In genomic region chr2:38736035-38736320, GRCh38 we compare ENCODE assay signal across 21 cellular contexts. TPM values are rescaled to one million over a fixed set of nuclear protein-coding genes. Genes with fewer than 3 reads are reported as not detected.
DNase-seq lines count a peak whose midpoint lies in the region; ATAC-seq and TF ChIP-seq lines count a peak whose summit lies in the region.
"Had no signal": no experiment of that assay in that cellular context is flagged by ENCODE, and none has a peak within 500 bp of the region (broad histone marks: within the 10 kb centered on the region; RNA-seq: fewer than 3 reads in every experiment).

No MANE protein-coding gene starts in this region.

- ATAC-seq in GM21528 (IDR thresholded peaks at IDR 0.05; ENCODE audit: low FRiP score, unreplicated experiment) = no peak
- ATAC-seq: activated CD4-positive, CD25-positive, alpha-beta regulatory T cell treated with anti-CD3 and anti-CD28 coated beads, Interleukin-2, amount 50 U/mL, for 24 hours; HCT116 had no signal

- H3K36me3 ChIP-seq in Caco-2 (ENCODE audit: control insufficient read depth, insufficient read depth, low read length) = no peaks in the 10 kb centered on the region
- H3K36me3 ChIP-seq: breast epithelium had no signal

- no peaks in the 10 kb centered on the region; the same call in 1 of the 2 replicates for H3K4me1 ChIP-seq in Caco-2
- H3K4me1 ChIP-seq: BLaER1, breast epithelium, vagina had no signal

- DNase-seq in activated CD8-positive, alpha-beta memory T cell treated with anti-CD3 and anti-CD28 coated beads for 24 hours = peak; percentile 42
- DNase-seq in activated CD8-positive, alpha-beta memory T cell treated with anti-CD3 and anti-CD28 coated beads, Interleukin-2, amount 50 U/mL, for 4 hours = no peak
- no peak for DNase-seq in Caco-2
- DNase-seq in osteocyte (ENCODE audit: extremely low spot score, unreplicated experiment) = no peak
- no peak for DNase-seq in amygdala (lab: John Stamatoyannopoulos, UW)
- no peak for DNase-seq in GM10248 (ENCODE audit: extremely low spot score)
- DNase-seq: foreskin fibroblast; left ventricle myocardium superior; NCI-H1105 treated with DMSO at 0.1 percent for 48 hours; NCI-H2081 treated with DMSO at 0.1 percent for 48 hours; NCI-H446 treated with DMSO at 0.1 percent for 48 hours; NK-92 treated with Interleukin-12 subunit alpha and Interleukin-12 subunit beta, amount 100 ng/mL, for 24 hours; stimulated activated CD4-positive, alpha-beta T cell treated with anti-CD3 and anti-CD28 coated beads, Interleukin-12 subunit alpha, Interleukin-12 subunit beta, amount 100 ng/mL, for 4 hours had no signal

- no peak overlapping the region for H3K4me3 ChIP-seq in Caco-2 (ENCODE audit: low read depth, low read length)
- H3K4me3 ChIP-seq: BLaER1, breast epithelium, vagina had no signal

- H3K27me3 Mint-ChIP-seq in Caco-2 (ENCODE audit: insufficient read depth, unreplicated experiment) = no peaks in the 10 kb centered on the region
- H3K27me3 Mint-ChIP-seq in brain = no peaks in the 10 kb centered on the region
- no peaks in the 10 kb centered on the region for H3K27me3 Mint-ChIP-seq in osteocyte (ENCODE audit: unreplicated experiment)

- no peak overlapping the region for H3K4me3 Mint-ChIP-seq in Caco-2 (ENCODE audit: unreplicated experiment)
- H3K4me3 Mint-ChIP-seq in brain = no peak overlapping the region
- no peak overlapping the region for H3K4me3 Mint-ChIP-seq in osteocyte (ENCODE audit: unreplicated experiment)

- H3K36me3 Mint-ChIP-seq in Caco-2 (ENCODE audit: insufficient read depth, unreplicated experiment) (peaks cover 79% of the 10 kb centered on the region), brain (peaks cover 56% of the 10 kb centered on the region), osteocyte (ENCODE audit: unreplicated experiment) (peaks cover 11% of the 10 kb centered on the region)

- BruUV-seq in Caco-2 (replicated peaks; lab: Mats Ljungman, UMichigan) = no TSS peak

- intact Hi-C loops in Caco-2 (cut with micrococcal nuclease; ENCODE audit: unreplicated experiment) = no loop called here

- H3K9me3 ChIP-seq in Caco-2 = no peaks in the 10 kb centered on the region
- H3K9me3 ChIP-seq: BLaER1, breast epithelium, neutrophil, vagina had no signal

- peak overlapping the region; percentile 35 for H3K27ac Mint-ChIP-seq in Caco-2 (ENCODE audit: unreplicated experiment)
- peak overlapping the region in 3 of 5 experiments; percentile 9 to 58 (median 42) for H3K27ac Mint-ChIP-seq in brain
- H3K27ac Mint-ChIP-seq in osteocyte (ENCODE audit: unreplicated experiment) = peak overlapping the region; percentile 44

- H3K4me1 Mint-ChIP-seq in Caco-2 (ENCODE audit: low read depth, unreplicated experiment) (no peaks in the 10 kb centered on the region), brain (peaks cover 4% of the 10 kb centered on the region), osteocyte (ENCODE audit: unreplicated experiment) (peaks cover 33% of the 10 kb centered on the region)

- CTCF ChIA-PET in Caco-2 (lab: Charles Lee) (no interaction called here), GM10248 (lab: Yijun Ruan, JAX) (interaction anchor here (1.2 to 23.6 kb wide), 3 partner anchors 8 to 157 kb away, joined by 4 to 333 read pairs (median 14); partner anchors contain the start of gene HNRNPLL)

- H3K9me3 Mint-ChIP-seq in Caco-2 (ENCODE audit: unreplicated experiment) (peaks cover 16% of the 10 kb centered on the region), brain (peaks cover 0 to 12% (median 9%) of the 10 kb centered on the region in 5 experiments), osteocyte (ENCODE audit: unreplicated experiment) (no peaks in the 10 kb centered on the region)

- TF ChIP-seq CTCF in Caco-2 (IDR thresholded peaks at IDR 0.05; ENCODE audit: insufficient read depth in 1 of 2, low read depth in 1 of 2, low read length in 1 of 2, severe bottlenecking in 1 of 2, unreplicated experiment in 1 of 2) = no peak
- no peak for TF ChIP-seq CTCF in brain (conservative IDR thresholded peaks at IDR 0.05)
- no peak for TF ChIP-seq CTCF in osteocyte (IDR thresholded peaks at IDR 0.05)
- no peak for TF ChIP-seq CTCF in GM10248 (IDR thresholded peaks at IDR 0.05; ENCODE audit: control extremely low read depth, extremely low read depth, low read depth, missing control alignments)

- POLR2A ChIA-PET in Caco-2 (lab: Charles Lee) = interaction anchor here (0.6 to 1.3 kb wide), 2 partner anchors 15 kb away, joined by 3 to 13 read pairs; partner anchors contain the start of gene SRSF7
- POLR2A ChIA-PET in GM10248 (lab: Yijun Ruan, JAX) = interaction anchor here (0.6 to 3.8 kb wide), 4 partner anchors 8 to 20 kb away, joined by 3 to 32 read pairs (median 14); partner anchors contain the start of gene SRSF7

- H3K27me3 ChIP-seq in Caco-2 (replicated peaks; ENCODE audit: control insufficient read depth, insufficient read depth, low read length) = no peaks in the 10 kb centered on the region
- H3K27me3 ChIP-seq: BLaER1, breast epithelium, neutrophil, vagina had no signal

RNA-seq across cellular contexts. Expression of gene SRSF7, which starts 15.2 kb away (rescaled TPM):
- total RNA-seq in Caco-2 (2022) (224 and 233 TPM in 2 replicates), osteocyte (100 and 103 TPM in 2 replicates)
- polyA plus RNA-seq in brain (ENCODE audit: insufficient read depth, low read depth, low replicate concordance) = 104 TPM

RNA-seq across cellular contexts. Expression of gene GEMIN6, which starts 42.0 kb away (rescaled TPM):
- 21.3 and 24.2 TPM in 2 replicates for total RNA-seq in Caco-2 (2022)
- 7.3 TPM for polyA plus RNA-seq in brain (ENCODE audit: insufficient read depth, low read depth, low replicate concordance)
- 11.3 and 12.3 TPM in 2 replicates for total RNA-seq in osteocyte
